In genomic region chr1:204080163-204080903, GRCh38 we compare ENCODE assay signal across 8 cellular contexts. TPM values are rescaled to one million over a fixed set of nuclear protein-coding genes. Genes with fewer than 3 reads are reported as not detected.
DNase-seq lines count a peak whose midpoint lies in the region; ATAC-seq lines count a peak whose summit lies in the region.

No MANE protein-coding gene starts in this region.

- H3K4me3 ChIP-seq in ACC112 (ENCODE audit: low read depth, low read length) = peak overlapping the region; percentile 42; the same call in 1 of the 2 replicates

- peak overlapping the region; percentile 42; the same call in 1 of the 2 replicates for H3K27ac ChIP-seq in ACC112 (ENCODE audit: low read depth, low read length)

- DNase-seq in HuH-7 (ENCODE audit: low spot score) = peak; percentile 81
- peak; percentile 90 for DNase-seq in SW480 (ENCODE audit: low spot score)
- DNase-seq in Right ventricle myocardium superior = peak; percentile 76
- DNase-seq in posterior vena cava (ENCODE audit: low spot score) = peak; percentile 92
- no peak for DNase-seq in epidermal melanocyte (ENCODE audit: insufficient read length, low spot score)

- no peaks in the 10 kb centered on the region for H3K36me3 ChIP-seq in ACC112 (ENCODE audit: insufficient read depth, low read length)

- intact Hi-C loops in Right ventricle myocardium superior (cut with DNase I) = no loop called here
- intact Hi-C loops in posterior vena cava (cut with DNase I) = no loop called here

- peaks cover 55% of the 10 kb centered on the region for H3K79me2 ChIP-seq in ACC112 (ENCODE audit: control insufficient read depth, insufficient read depth, low read length, unreplicated experiment)

- H2AFZ ChIP-seq in ACC112 (ENCODE audit: low read length, unreplicated experiment) = no peak overlapping the region

- peak; percentile 75 for ATAC-seq in Right ventricle myocardium superior (ENCODE audit: poor library complexity)
- no peak for ATAC-seq in HG02852 (IDR thresholded peaks at IDR 0.05; ENCODE audit: unreplicated experiment)
- no peak for ATAC-seq in HG02642 (IDR thresholded peaks at IDR 0.05; ENCODE audit: poor library complexity, unreplicated experiment)

- H3K27me3 ChIP-seq in ACC112 (ENCODE audit: insufficient read depth, low read length) = no peaks in the 10 kb centered on the region

- peaks cover 32% of the 10 kb centered on the region for H3K4me1 ChIP-seq in ACC112 (ENCODE audit: control insufficient read depth, insufficient read depth, low read length, unreplicated experiment)

RNA-seq across cellular contexts. Expression of gene SOX13, which starts 7.4 kb away (rescaled TPM):
- total RNA-seq in Right ventricle myocardium superior = 12.4 TPM
- total RNA-seq in posterior vena cava = 10 to 100 TPM; 43.6 to 47.0 TPM
